25 cellular contexts compared by ENCODE assay signal in the genomic region with DNA sequence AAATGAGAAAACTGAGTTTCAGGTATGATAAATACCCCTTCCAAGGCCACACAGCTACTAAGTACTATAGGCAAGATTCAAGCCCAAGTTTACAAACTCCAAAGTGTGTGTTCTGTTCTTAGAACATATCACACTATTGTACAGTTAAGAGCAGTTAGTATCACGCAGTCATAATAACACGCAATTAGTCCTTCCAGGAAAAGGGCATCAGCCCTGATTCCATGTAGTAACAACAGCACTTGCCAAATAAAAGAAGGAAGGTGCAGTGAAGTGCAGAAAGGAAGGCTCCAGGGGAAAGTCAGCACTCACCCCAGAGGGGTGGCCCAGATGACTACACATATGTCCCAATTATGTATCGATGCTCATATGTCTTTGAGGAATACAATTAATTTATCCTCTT. TPM values are rescaled to one million over a fixed set of nuclear protein-coding genes. Genes with fewer than 3 reads are reported as not detected.
A peak's percentile ranks its signal among the peaks of the same experiment; 100 is the strongest.
DNase-seq lines count a peak whose midpoint lies in the region; ATAC-seq and TF ChIP-seq lines count a peak whose summit lies in the region.
"Had no signal": no experiment of that assay in that cellular context is flagged by ENCODE, and none has a peak within 500 bp of the region (broad histone marks: within the 10 kb centered on the region; RNA-seq: fewer than 3 reads in every experiment).

No MANE protein-coding gene starts in this region.

- H3K4me3 ChIP-seq in right cardiac atrium (ENCODE audit: low read length) = no peak overlapping the region
- peak overlapping the region; percentile 21; the same call in 1 of the 2 replicates for H3K4me3 ChIP-seq in GM12864 (ENCODE audit: low read depth, low read length)
- peak overlapping the region; percentile 77 for H3K4me3 ChIP-seq in OCI-LY3 (ENCODE audit: low read length)
- H3K4me3 ChIP-seq: A549, lung had no signal

- no peaks in the 10 kb centered on the region for H3K27me3 Mint-ChIP-seq in nephron (ENCODE audit: low read depth)
- H3K27me3 Mint-ChIP-seq in Calu3 (ENCODE audit: unreplicated experiment) = no peaks in the 10 kb centered on the region
- H3K27me3 Mint-ChIP-seq: activated naive CD8-positive, alpha-beta T cell treated with anti-CD3 and anti-CD28 coated beads, Interleukin-2, amount 10 ng/mL, durations not matched to agents 7 days and 5 days had no signal

- no TSS peak for BruUV-seq in Calu3 (replicated peaks; lab: Mats Ljungman, UMichigan)

- no peak overlapping the region for H2AFZ ChIP-seq in OCI-LY3 (ENCODE audit: low read depth, low read length)

- H3K4me3 Mint-ChIP-seq in nephron (no peak overlapping the region), Calu3 (ENCODE audit: low read depth, unreplicated experiment) (no peak overlapping the region)

- H3K27ac Mint-ChIP-seq in nephron (peak overlapping the region; percentile 41 to 80 (median 62)), Calu3 (ENCODE audit: unreplicated experiment) (no peak overlapping the region)

- ATAC-seq in Right ventricle myocardium superior (ENCODE audit: poor library complexity) (peak; percentile 15), right cardiac atrium (no peak)
- ATAC-seq: A549 had no signal

- H3K4me1 Mint-ChIP-seq in nephron = no peaks in the 10 kb centered on the region
- H3K4me1 Mint-ChIP-seq in Calu3 (ENCODE audit: low read depth, unreplicated experiment) = peaks cover 25% of the 10 kb centered on the region

- H4K20me1 ChIP-seq in OCI-LY3 (ENCODE audit: insufficient read depth, low read length) = peaks cover 18% of the 10 kb centered on the region

- H3K9ac ChIP-seq in OCI-LY3 (ENCODE audit: low read length) = peak overlapping the region; percentile 89

- H3K36me3 ChIP-seq in OCI-LY3 (replicated peaks; ENCODE audit: low read depth, low read length) = peaks cover 41% of the 10 kb centered on the region
- H3K36me3 ChIP-seq: BE2C had no signal

- CTCF ChIA-PET in Calu3 (lab: Charles Lee) = no interaction called here

- intact Hi-C loops in Right ventricle myocardium superior (cut with DNase I) = loop anchor here (10.0 kb wide), 1 partner anchor 142 kb away; no protein-coding TSS in a partner anchor
- intact Hi-C loops in right cardiac atrium (cut with DNase I) = loop anchor here in 1 of 4 donors (5.0 kb wide), 1 partner anchor 139 kb away; no protein-coding TSS in a partner anchor
- intact Hi-C loops in Calu3 (cut with micrococcal nuclease; ENCODE audit: unreplicated experiment) = no loop called here

- H3K4me2 ChIP-seq in OCI-LY3 (ENCODE audit: low read length) = peak overlapping the region; percentile 97
- H3K4me2 ChIP-seq: A549 had no signal

- H3K9me3 Mint-ChIP-seq in nephron = no peaks in the 10 kb centered on the region
- no peaks in the 10 kb centered on the region for H3K9me3 Mint-ChIP-seq in Calu3 (ENCODE audit: low read depth, unreplicated experiment)
- H3K9me3 Mint-ChIP-seq: activated naive CD8-positive, alpha-beta T cell treated with anti-CD3 and anti-CD28 coated beads, Interleukin-2, amount 10 ng/mL, durations not matched to agents 7 days and 5 days had no signal

- H3K27me3 ChIP-seq in right cardiac atrium (ENCODE audit: control insufficient read depth, insufficient read depth) (no peaks in the 10 kb centered on the region), OCI-LY3 (ENCODE audit: low read depth, low read length) (no peaks in the 10 kb centered on the region)
- H3K27me3 ChIP-seq: BE2C had no signal

- H3K36me3 Mint-ChIP-seq in nephron (ENCODE audit: low read depth) (no peaks in the 10 kb centered on the region), Calu3 (ENCODE audit: insufficient read depth, unreplicated experiment) (no peaks in the 10 kb centered on the region)

- H3K9me3 ChIP-seq in right cardiac atrium (ENCODE audit: control insufficient read depth, low read length) (no peaks in the 10 kb centered on the region), OCI-LY3 (ENCODE audit: insufficient read depth, low read length) (no peaks in the 10 kb centered on the region)
- H3K9me3 ChIP-seq: A549, BE2C had no signal

- H3K4me1 ChIP-seq in right cardiac atrium (ENCODE audit: control insufficient read depth, insufficient read depth, low read length) (no peaks in the 10 kb centered on the region), OCI-LY3 (ENCODE audit: low read length) (peaks cover 50% of the 10 kb centered on the region)
- H3K4me1 ChIP-seq: A549, BE2C had no signal

- WGBS in right cardiac atrium = 62% methylated on average over 3 of the region's 3 CpGs

- TF ChIP-seq CTCF in GM12864 (IDR thresholded peaks at IDR 0.05; ENCODE audit: low read depth, low read length, missing control alignments) = no peak
- no peak for TF ChIP-seq CTCF in OCI-LY3 (IDR thresholded peaks at IDR 0.05; ENCODE audit: low read depth, low read length)
- TF ChIP-seq CTCF in nephron (IDR thresholded peaks at IDR 0.05; ENCODE audit: unreplicated experiment in 3 of 3) = no peak
- no peak for TF ChIP-seq CTCF in Calu3 (IDR thresholded peaks at IDR 0.05; ENCODE audit: unreplicated experiment)

- peaks cover 90% of the 10 kb centered on the region for H3K79me2 ChIP-seq in OCI-LY3 (ENCODE audit: low read length)

- H3K27ac ChIP-seq in right cardiac atrium (ENCODE audit: low read length) (no peak overlapping the region), OCI-LY3 (ENCODE audit: low read length) (peak overlapping the region; percentile 100)
- H3K27ac ChIP-seq: A549 had no signal

- DNase-seq in Right ventricle myocardium superior (no peak), right cardiac atrium (no peak), GM12864 (ENCODE audit: low read depth) (no peak), Calu3 (no peak), NCI-H146 (lab: John Stamatoyannopoulos, UW) (no peak), OCI-M1 (lab: John Stamatoyannopoulos, UW) (no peak)
- DNase-seq: activated CD4-positive, alpha-beta T cell treated with anti-CD3 and anti-CD28 coated beads, Interleukin-2, amount 50 U/mL, for 4 hours; activated effector memory CD4-positive, alpha-beta T cell treated with Interleukin-2 at 50 U/mL for 16 hours; activated naive CD8-positive, alpha-beta T cell treated with anti-CD3 and anti-CD28 coated beads, Interleukin-2, amount 10 ng/mL, durations not matched to agents 7 days and 5 days; BE2C; central memory CD4-positive, alpha-beta T cell; DND-41; KG1; kidney; NCI-H1694; NCI-H2171; NCI-H524; small intestine; stimulated activated CD4-positive, alpha-beta T cell treated with anti-CD3 and anti-CD28 coated beads, Interleukin-1b, Interleukin-23, amount 100 ng/mL, for 48 hours had no signal

RNA-seq across cellular contexts. Expression of a gene that starts 4.4 kb away (rescaled TPM):
- total RNA-seq in Right ventricle myocardium superior (0.30 TPM), right cardiac atrium (under 1 TPM; 0.49 to 0.71 (median 0.56) TPM), Calu3 (2022) (not detected in 2 replicates)
- 0.11 TPM for polyA plus RNA-seq in right cardiac atrium
- total RNA-seq: pulmonary artery endothelial cell, SK-MEL-5 had no signal
- polyA plus RNA-seq: A549 had no signal
